ENCODE assay signal across 16 cellular contexts in genomic region chr15:29259233-29259632, GRCh38. TPM values are rescaled to one million over a fixed set of nuclear protein-coding genes. Genes with fewer than 3 reads are reported as not detected.
DNase-seq lines count a peak whose midpoint lies in the region; ATAC-seq, FAIRE-seq and TF ChIP-seq lines count a peak whose summit lies in the region.
"Had no signal": no experiment of that assay in that cellular context is flagged by ENCODE, and none has a peak within 500 bp of the region (broad histone marks: within the 10 kb centered on the region; RNA-seq: fewer than 3 reads in every experiment).

No MANE protein-coding gene starts in this region.

- intact Hi-C loops in PC-3 (cut with micrococcal nuclease) (no loop called here), esophagus squamous epithelium (cut with DNase I) (no loop called here)

- H2AK5ac ChIP-seq in H1 (ENCODE audit: low read depth, low read length) = no peak overlapping the region

- TF ChIP-seq EP300 in SK-N-SH (IDR thresholded peaks at IDR 0.05; ENCODE audit: borderline replicate concordance in 1 of 2, low read depth in 1 of 2, low read length in 1 of 2) (no peak), H1 (IDR thresholded peaks at IDR 0.05; ENCODE audit: borderline replicate concordance in 1 of 2, low read depth in 2 of 2, low read length in 2 of 2) (no peak)

- no peak overlapping the region for H2BK15ac ChIP-seq in H1 (ENCODE audit: low read length)

- H3K79me2 ChIP-seq in SK-N-SH (ENCODE audit: insufficient read depth) = no peaks in the 10 kb centered on the region; the same call in 1 of the 2 replicates
- H3K79me2 ChIP-seq in PC-3 (ENCODE audit: low read length) = no peaks in the 10 kb centered on the region
- H3K79me2 ChIP-seq in H1 (ENCODE audit: control insufficient read depth in 1 of 2, insufficient read depth in 2 of 2, low read length in 2 of 2) = no peaks in the 10 kb centered on the region

- ATAC-seq in SK-N-SH treated with all-trans-retinoic acid at 6 μM for 48 hours = no peak
- ATAC-seq in PC-3 = 0 out of 2 replicates have a peak, but pooled peaks have one; percentile 24
- no peak for ATAC-seq in HG03439 (IDR thresholded peaks at IDR 0.05; ENCODE audit: unreplicated experiment)

- H3K14ac ChIP-seq in H1 (ENCODE audit: insufficient read length) = no peak overlapping the region

- H3K4me2 ChIP-seq in SK-N-SH = no peak overlapping the region
- no peak overlapping the region for H3K4me2 ChIP-seq in PC-3 (ENCODE audit: low read length)
- H3K4me2 ChIP-seq in H1 (ENCODE audit: insufficient read depth in 1 of 2, low read depth in 2 of 2, low read length in 2 of 2) = no peak overlapping the region

- H4K91ac ChIP-seq in H1 (replicated peaks; ENCODE audit: insufficient read length, low read length) = no peak overlapping the region

- DNase-seq in SK-N-SH (no peak), PC-3 (no peak), H1 (ENCODE audit: low read depth in 1 of 2, low spot score in 2 of 2) (no peak), retinal pigment epithelial cell (ENCODE audit: low read depth) (no peak), activated gamma-delta T cell (lab: John Stamatoyannopoulos, UW) (no peak), esophagus squamous epithelium (lab: John Stamatoyannopoulos, UW) (no peak)
- DNase-seq: 8988T, DMS53, GOT3, NCI-H146, NCI-H2227 treated with DMSO at 0.1 percent for 48 hours, NCI-H526, Peyer's patch, SHP77 treated with DMSO at 0.1 percent for 48 hours had no signal

- H4K8ac ChIP-seq in H1 (ENCODE audit: extremely low read depth, insufficient read depth, low read length) = no peak overlapping the region

- no peak overlapping the region for H3K23ac ChIP-seq in H1 (ENCODE audit: insufficient read length)

- no peaks in the 10 kb centered on the region for H3K79me1 ChIP-seq in H1 (ENCODE audit: low read depth, low read length)

- no peak overlapping the region for H4K5ac ChIP-seq in H1 (ENCODE audit: insufficient read length, low read depth, low read length)

- H3F3A ChIP-seq in SK-N-SH (replicated peaks; ENCODE audit: insufficient read depth) = no peaks in the 10 kb centered on the region
- H3F3A ChIP-seq in PC-3 (ENCODE audit: low read length, unreplicated experiment) = no peaks in the 10 kb centered on the region

- TF ChIP-seq POLR2A in H1 (IDR thresholded peaks at IDR 0.05; ENCODE audit: control extremely low read depth in 1 of 2, low read depth in 2 of 2, low read length in 2 of 2) (no peak), esophagus squamous epithelium (IDR thresholded peaks at IDR 0.05) (no peak)

- H3K27me3 ChIP-seq in SK-N-SH (ENCODE audit: insufficient read depth) = no peaks in the 10 kb centered on the region; the same call in 1 of the 2 replicates
- peaks cover 5% of the 10 kb centered on the region; the same call in 1 of the 2 replicates for H3K27me3 ChIP-seq in PC-3 (ENCODE audit: low read length)
- H3K27me3 ChIP-seq in H1 (replicated peaks in 1 of 4; ENCODE audit: control insufficient read depth in 3 of 4, extremely low read depth in 1 of 4, insufficient read depth in 3 of 4, low read length in 3 of 4) = no peaks in the 10 kb centered on the region
- no peaks in the 10 kb centered on the region for H3K27me3 ChIP-seq in esophagus squamous epithelium
- H3K27me3 ChIP-seq: Peyer's patch had no signal

- H3K27ac ChIP-seq in SK-N-SH (ENCODE audit: low read depth in 2 of 2, low read length in 1 of 2) (no peak overlapping the region), PC-3 (ENCODE audit: low read length) (no peak overlapping the region), H1 (ENCODE audit: low read depth, low read length) (no peak overlapping the region), esophagus squamous epithelium (no peak overlapping the region)
- H3K27ac ChIP-seq: Peyer's patch had no signal

- no peaks in the 10 kb centered on the region for H4K20me1 ChIP-seq in SK-N-SH (ENCODE audit: insufficient read depth)
- H4K20me1 ChIP-seq in PC-3 (ENCODE audit: low read length) = no peaks in the 10 kb centered on the region
- no peaks in the 10 kb centered on the region for H4K20me1 ChIP-seq in H1 (replicated peaks in 1 of 2; ENCODE audit: control insufficient read depth in 1 of 2, insufficient read depth in 2 of 2, low read length in 2 of 2)

- H3K9ac ChIP-seq in SK-N-SH = no peak overlapping the region
- H3K9ac ChIP-seq in PC-3 (ENCODE audit: low read length) = no peak overlapping the region
- no peak overlapping the region for H3K9ac ChIP-seq in H1 (replicated peaks in 1 of 4; ENCODE audit: extremely low read depth in 1 of 4, low read depth in 3 of 4, low read length in 3 of 4)

- H3K36me3 ChIP-seq in SK-N-SH (replicated peaks in 1 of 2; ENCODE audit: control insufficient read depth in 1 of 2, insufficient read depth in 2 of 2, low read length in 1 of 2) = no peaks in the 10 kb centered on the region
- H3K36me3 ChIP-seq in PC-3 (ENCODE audit: low read depth, low read length) = no peaks in the 10 kb centered on the region
- no peaks in the 10 kb centered on the region for H3K36me3 ChIP-seq in H1 (ENCODE audit: control insufficient read depth in 2 of 4, insufficient read depth in 4 of 4, low read length in 3 of 4)
- no peaks in the 10 kb centered on the region for H3K36me3 ChIP-seq in esophagus squamous epithelium
- H3K36me3 ChIP-seq: Peyer's patch had no signal

- no peak overlapping the region for H3K4ac ChIP-seq in H1 (replicated peaks; ENCODE audit: insufficient read length, low read depth, low read length)

- no peak overlapping the region for H2BK5ac ChIP-seq in H1 (ENCODE audit: low read depth, low read length)

- no peak overlapping the region for H2BK12ac ChIP-seq in H1 (ENCODE audit: low read depth, low read length)

- no peak overlapping the region for H3K56ac ChIP-seq in H1 (replicated peaks; ENCODE audit: insufficient read length, low read depth, low read length)

- no peak overlapping the region for H2BK120ac ChIP-seq in H1 (replicated peaks; ENCODE audit: low read depth, low read length)

- no peaks in the 10 kb centered on the region for H3K4me1 ChIP-seq in SK-N-SH (ENCODE audit: control insufficient read depth in 1 of 2, insufficient read depth in 2 of 2, low read depth in 1 of 2, low read length in 1 of 2)
- H3K4me1 ChIP-seq in PC-3 (ENCODE audit: insufficient read depth, low read length) = no peaks in the 10 kb centered on the region
- no peaks in the 10 kb centered on the region; a peak in 1 of 7 replicates for H3K4me1 ChIP-seq in H1 (replicated peaks in 1 of 4; ENCODE audit: control insufficient read depth in 3 of 4, insufficient read depth in 4 of 4, low read length in 3 of 4)
- H3K4me1 ChIP-seq in esophagus squamous epithelium = no peaks in the 10 kb centered on the region
- H3K4me1 ChIP-seq: Peyer's patch had no signal

- WGBS in SK-N-SH (ENCODE audit: low lambda C conversion rate) = 30% methylated on average over 1 of the region's 1 CpG
- 0% methylated on average over 1 of the region's 1 CpG; no CpG with 5 or more reads in 1 of the 2 experiments for WGBS in H1 (ENCODE audit: extremely low coverage in 1 of 2, insufficient coverage in 1 of 2, insufficient read length in 1 of 2, insufficient replicate concordance in 2 of 2, low coverage in 1 of 2, low lambda C conversion rate in 2 of 2, missing lambda C conversion rate in 1 of 2), 2 experiments
- 0 to 33% methylated on average over 1 of the region's 1 CpG for WGBS in esophagus squamous epithelium, 2 donors

- H3K4me3 ChIP-seq in SK-N-SH (ENCODE audit: low read depth in 2 of 2, low read length in 1 of 2) (no peak overlapping the region), PC-3 (ENCODE audit: low read length) (no peak overlapping the region), H1 (ENCODE audit: extremely low read depth in 1 of 4, insufficient read depth in 2 of 4, low read depth in 3 of 4, low read length in 4 of 4) (no peak overlapping the region), retinal pigment epithelial cell (ENCODE audit: low read length) (no peak overlapping the region), esophagus squamous epithelium (no peak overlapping the region)
- H3K4me3 ChIP-seq: Peyer's patch had no signal

- TF ChIP-seq CTCF in SK-N-SH (IDR thresholded peaks at IDR 0.05) = no peak
- peak; percentile 28; the same call in 1 of the 2 replicates for TF ChIP-seq CTCF in PC-3 (conservative IDR thresholded peaks at IDR 0.05; ENCODE audit: low read depth, low read length)
- TF ChIP-seq CTCF in H1 (IDR thresholded peaks at IDR 0.05; ENCODE audit: control extremely low read depth in 1 of 3, insufficient read depth in 1 of 3, low read depth in 1 of 3, low read length in 3 of 3) = peak in 1 of 3 experiments; percentile 31; a peak in 2 of 4 replicates
- peak; percentile 24 for TF ChIP-seq CTCF in retinal pigment epithelial cell (conservative IDR thresholded peaks at IDR 0.05; ENCODE audit: low read depth, low read length)
- no peak for TF ChIP-seq CTCF in esophagus squamous epithelium (IDR thresholded peaks at IDR 0.05)

- no peak overlapping the region for H3K18ac ChIP-seq in H1 (ENCODE audit: extremely low read depth, low read length)

- CTCF ChIA-PET in SK-N-SH (lab: Yijun Ruan, JAX) (no interaction called here), PC-3 (lab: Charles Lee) (no interaction called here), H1 (lab: Charles Lee; ENCODE audit: partially characterized antibody) (interaction anchor here (0.7 to 1.2 kb wide), 4 partner anchors 11 to 133 kb away, joined by 3 to 5 read pairs (median 4); no protein-coding TSS in a partner anchor)

- POLR2A ChIA-PET in SK-N-SH (lab: Yijun Ruan, JAX) = no interaction called here
- POLR2A ChIA-PET in PC-3 (lab: Charles Lee; ENCODE audit: unreplicated experiment) = no interaction called here
- POLR2A ChIA-PET in H1 (lab: Charles Lee; ENCODE audit: partially characterized antibody) = no interaction called here

- no peaks in the 10 kb centered on the region for H3K9me2 ChIP-seq in SK-N-SH
- H3K9me2 ChIP-seq in PC-3 (replicated peaks; ENCODE audit: low read length) = no peaks in the 10 kb centered on the region

- H2AFZ ChIP-seq in SK-N-SH (ENCODE audit: low read depth) (no peak overlapping the region), PC-3 (ENCODE audit: low read length) (no peak overlapping the region), H1 (ENCODE audit: low read length) (no peak overlapping the region)

- no peak overlapping the region for H2BK20ac ChIP-seq in H1 (ENCODE audit: low read length)

- peak; percentile 13; the same call in 1 of the 2 replicates for TF ChIP-seq RAD21 in SK-N-SH (IDR thresholded peaks at IDR 0.05; ENCODE audit: low read length)
- TF ChIP-seq RAD21 in H1 (IDR thresholded peaks at IDR 0.05 in 1 of 2, conservative IDR thresholded peaks at IDR 0.05 in 1 of 2; ENCODE audit: low read depth in 2 of 2, low read length in 2 of 2) = peak; percentile 34 to 53

- no peaks in the 10 kb centered on the region for H3K9me3 ChIP-seq in SK-N-SH
- H3K9me3 ChIP-seq in PC-3 (ENCODE audit: low read length) = no peaks in the 10 kb centered on the region
- H3K9me3 ChIP-seq in H1 (ENCODE audit: insufficient read depth in 2 of 2, low read depth in 1 of 2, low read length in 1 of 2) = no peaks in the 10 kb centered on the region
- H3K9me3 ChIP-seq in esophagus squamous epithelium = no peaks in the 10 kb centered on the region
- H3K9me3 ChIP-seq: Peyer's patch had no signal

- BruUV-seq in PC-3 (replicated peaks; lab: Mats Ljungman, UMichigan) = no TSS peak

- H3K23me2 ChIP-seq in H1 (ENCODE audit: low read depth, low read length) = no peaks in the 10 kb centered on the region

- FAIRE-seq in H1 (lab: Jason Lieb, UNC) = peak; percentile 63

RNA-seq across cellular contexts. Expression of gene NSMCE3, which starts 10.4 kb away (rescaled TPM):
- polyA plus RNA-seq in SK-N-SH (2012; rRNA removed) = 5.2 and 5.5 TPM in 2 replicates
- polyA plus RNA-seq in SK-N-SH (2012; cell fraction: cytosol; rRNA removed) = 5.7 TPM in 2 replicates
- 3.0 and 3.1 TPM in 2 replicates for polyA plus RNA-seq in SK-N-SH (2012; cell fraction: nucleus; rRNA removed)
- total RNA-seq in PC-3 (2014; rRNA removed) = 7.0 and 8.0 TPM in 2 replicates
- 6.7 and 6.8 TPM in 2 replicates for total RNA-seq in H1 (2021; fragmentation: NEBNext Ultra II Directional; extraction: Animal tissue kit (Norgen Biotek cat#: 25700))
- polyA plus RNA-seq in H1 (2011; rRNA removed) = 4.3 and 4.4 TPM in 2 replicates
- 6.2 TPM for polyA plus RNA-seq in H1 (2011; cell fraction: cytosol; rRNA removed)
- 4.6 TPM for polyA plus RNA-seq in H1 (2011; cell fraction: nucleus; rRNA removed)
- 4.3 to 5.8 TPM (median 4.5 TPM) in 4 replicates for polyA plus RNA-seq in H1 (2012, experiment 1 of 2)
- polyA plus RNA-seq in H1 (2012, experiment 2 of 2) = 4.5 TPM
- polyA plus RNA-seq in H1 (2013, experiment 1 of 2) = 8.6 TPM
- 9.6 TPM for polyA plus RNA-seq in H1 (2013, experiment 2 of 2)
- polyA minus RNA-seq in H1 (2011; rRNA and poly(A)+ RNA removed) = 3.2 and 3.7 TPM in 2 replicates
- polyA minus RNA-seq in H1 (2011; cell fraction: cytosol; rRNA and poly(A)+ RNA removed) = 3.3 TPM
- polyA minus RNA-seq in H1 (2011; cell fraction: nucleus; rRNA and poly(A)+ RNA removed) = 4.4 TPM
- 1 to 10 TPM; 4.0 to 9.6 (median 5.5) TPM for total RNA-seq in esophagus squamous epithelium

Comparison
In these comparisons a context has a peak if more than half of its experiments do, and no peak if none do; other contexts are left out.
1. CTCF ChIP-seq: peak in PC-3 (single experiment) and retinal pigment epithelial cell (single experiment); none in SK-N-SH (single experiment) and esophagus squamous epithelium (0 of 6).
2. Of the 17 proteins assayed by ChIP-seq in both H1 and SK-N-SH: peak only in H1: none; only in SK-N-SH: none; in both: RAD21; in neither: 15; mixed calls (peak in some experiments, not most) for 1.